ENCODE assay signal across 2 cellular contexts in the genomic region with DNA sequence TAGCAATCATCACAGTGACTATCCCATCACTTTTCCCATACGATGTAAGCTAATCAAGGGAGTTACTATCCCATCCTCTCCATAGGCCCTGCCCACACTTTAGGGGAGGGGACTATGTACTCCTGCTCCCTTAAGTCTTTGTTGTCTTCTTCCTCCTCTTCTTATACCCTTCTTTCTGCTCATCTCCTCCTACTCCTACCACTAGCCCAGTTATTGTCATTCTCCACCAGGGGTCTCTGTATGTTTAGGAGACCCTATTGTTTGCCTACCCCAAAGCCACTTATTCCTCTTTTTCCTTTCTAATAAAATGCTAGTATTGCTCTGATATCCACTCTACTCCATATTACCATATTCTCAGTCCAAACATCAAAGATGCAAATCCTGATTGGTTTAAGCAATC.
TF ChIP-seq lines count a peak whose summit lies in the region.

No MANE protein-coding gene starts in this region.

TF ChIP-seq in SK-N-SH, 30 proteins besides CTCF, POLR2A, EP300 and RAD21 (continued from another document):
- TF ChIP-seq, protein P1, sequence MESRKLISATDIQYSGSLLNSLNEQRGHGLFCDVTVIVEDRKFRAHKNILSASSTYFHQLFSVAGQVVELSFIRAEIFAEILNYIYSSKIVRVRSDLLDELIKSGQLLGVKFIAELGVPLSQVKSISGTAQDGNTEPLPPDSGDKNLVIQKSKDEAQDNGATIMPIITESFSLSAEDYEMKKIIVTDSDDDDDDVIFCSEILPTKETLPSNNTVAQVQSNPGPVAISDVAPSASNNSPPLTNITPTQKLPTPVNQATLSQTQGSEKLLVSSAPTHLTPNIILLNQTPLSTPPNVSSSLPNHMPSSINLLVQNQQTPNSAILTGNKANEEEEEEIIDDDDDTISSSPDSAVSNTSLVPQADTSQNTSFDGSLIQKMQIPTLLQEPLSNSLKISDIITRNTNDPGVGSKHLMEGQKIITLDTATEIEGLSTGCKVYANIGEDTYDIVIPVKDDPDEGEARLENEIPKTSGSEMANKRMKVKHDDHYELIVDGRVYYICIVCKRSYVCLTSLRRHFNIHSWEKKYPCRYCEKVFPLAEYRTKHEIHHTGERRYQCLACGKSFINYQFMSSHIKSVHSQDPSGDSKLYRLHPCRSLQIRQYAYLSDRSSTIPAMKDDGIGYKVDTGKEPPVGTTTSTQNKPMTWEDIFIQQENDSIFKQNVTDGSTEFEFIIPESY (IDR thresholded peaks at IDR 0.05; ENCODE audit: borderline replicate concordance, low read depth): no peak
- TF ChIP-seq ELF1 (IDR thresholded peaks at IDR 0.05) (no peak), SIN3A (IDR thresholded peaks at IDR 0.05; ENCODE audit: borderline replicate concordance, low read depth, low read length) (no peak), MEF2A (IDR thresholded peaks at IDR 0.05; ENCODE audit: borderline replicate concordance, low read depth) (no peak), RXRA (IDR thresholded peaks at IDR 0.05; ENCODE audit: borderline replicate concordance, low read depth) (no peak), JUND (IDR thresholded peaks at IDR 0.05) (no peak), REST (IDR thresholded peaks at IDR 0.05; ENCODE audit: low read depth, low read length) (no peak), SMC3 (IDR thresholded peaks at IDR 0.05; ENCODE audit: low read depth, low read length) (no peak), NRF1 (IDR thresholded peaks at IDR 0.05; ENCODE audit: low read depth, low read length) (no peak), GATA2 (CRISPR knock-in tag; IDR thresholded peaks at IDR 0.05) (no peak), TCF12 (IDR thresholded peaks at IDR 0.05) (no peak), USF1 (IDR thresholded peaks at IDR 0.05; ENCODE audit: borderline replicate concordance, low read depth) (no peak), YY1 (IDR thresholded peaks at IDR 0.05; ENCODE audit: low read depth) (no peak), PBX3 (IDR thresholded peaks at IDR 0.05) (no peak), USF2 (IDR thresholded peaks at IDR 0.05; ENCODE audit: borderline replicate concordance, low read depth, low read length) (no peak), TEAD4 (IDR thresholded peaks at IDR 0.05; ENCODE audit: borderline replicate concordance, insufficient read depth) (no peak)
- TF ChIP-seq, protein P2, sequence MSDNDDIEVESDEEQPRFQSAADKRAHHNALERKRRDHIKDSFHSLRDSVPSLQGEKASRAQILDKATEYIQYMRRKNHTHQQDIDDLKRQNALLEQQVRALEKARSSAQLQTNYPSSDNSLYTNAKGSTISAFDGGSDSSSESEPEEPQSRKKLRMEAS (IDR thresholded peaks at IDR 0.05; ENCODE audit: low read depth): no peak

TF ChIP-seq in SK-N-SH treated with all-trans-retinoic acid at 6 μM for 48 hours, 23 proteins besides CTCF, POLR2A, EP300 and RAD21 (continued from another document):
- TF ChIP-seq PPARA (CRISPR knock-in tag; IDR thresholded peaks at IDR 0.05; ENCODE audit: borderline replicate concordance) (no peak), ISL1 (CRISPR knock-in tag; IDR thresholded peaks at IDR 0.05) (no peak), TSHZ2 (CRISPR knock-in tag; IDR thresholded peaks at IDR 0.05) (no peak), GLIS3 (CRISPR knock-in tag; IDR thresholded peaks at IDR 0.05) (no peak), ZNF8 (CRISPR knock-in tag; IDR thresholded peaks at IDR 0.05) (no peak), ZC3H10 (CRISPR knock-in tag; IDR thresholded peaks at IDR 0.05) (no peak), TCF4 (CRISPR knock-in tag; IDR thresholded peaks at IDR 0.05; ENCODE audit: borderline replicate concordance) (no peak), SNAI2 (CRISPR knock-in tag; IDR thresholded peaks at IDR 0.05) (no peak), ZNF70 (CRISPR knock-in tag; IDR thresholded peaks at IDR 0.05) (no peak)
- TF ChIP-seq, protein P3, sequence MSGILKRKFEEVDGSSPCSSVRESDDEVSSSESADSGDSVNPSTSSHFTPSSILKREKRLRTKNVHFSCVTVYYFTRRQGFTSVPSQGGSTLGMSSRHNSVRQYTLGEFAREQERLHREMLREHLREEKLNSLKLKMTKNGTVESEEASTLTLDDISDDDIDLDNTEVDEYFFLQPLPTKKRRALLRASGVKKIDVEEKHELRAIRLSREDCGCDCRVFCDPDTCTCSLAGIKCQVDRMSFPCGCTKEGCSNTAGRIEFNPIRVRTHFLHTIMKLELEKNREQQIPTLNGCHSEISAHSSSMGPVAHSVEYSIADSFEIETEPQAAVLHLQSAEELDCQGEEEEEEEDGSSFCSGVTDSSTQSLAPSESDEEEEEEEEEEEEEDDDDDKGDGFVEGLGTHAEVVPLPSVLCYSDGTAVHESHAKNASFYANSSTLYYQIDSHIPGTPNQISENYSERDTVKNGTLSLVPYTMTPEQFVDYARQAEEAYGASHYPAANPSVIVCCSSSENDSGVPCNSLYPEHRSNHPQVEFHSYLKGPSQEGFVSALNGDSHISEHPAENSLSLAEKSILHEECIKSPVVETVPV (CRISPR knock-in tag; IDR thresholded peaks at IDR 0.05): no peak
- TF ChIP-seq, protein P4, sequence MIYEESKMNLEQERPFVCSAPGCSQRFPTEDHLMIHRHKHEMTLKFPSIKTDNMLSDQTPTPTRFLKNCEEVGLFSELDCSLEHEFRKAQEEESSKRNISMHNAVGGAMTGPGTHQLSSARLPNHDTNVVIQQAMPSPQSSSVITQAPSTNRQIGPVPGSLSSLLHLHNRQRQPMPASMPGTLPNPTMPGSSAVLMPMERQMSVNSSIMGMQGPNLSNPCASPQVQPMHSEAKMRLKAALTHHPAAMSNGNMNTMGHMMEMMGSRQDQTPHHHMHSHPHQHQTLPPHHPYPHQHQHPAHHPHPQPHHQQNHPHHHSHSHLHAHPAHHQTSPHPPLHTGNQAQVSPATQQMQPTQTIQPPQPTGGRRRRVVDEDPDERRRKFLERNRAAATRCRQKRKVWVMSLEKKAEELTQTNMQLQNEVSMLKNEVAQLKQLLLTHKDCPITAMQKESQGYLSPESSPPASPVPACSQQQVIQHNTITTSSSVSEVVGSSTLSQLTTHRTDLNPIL (CRISPR knock-in tag; IDR thresholded peaks at IDR 0.05; ENCODE audit: low read depth): no peak
- TF ChIP-seq, protein P5, sequence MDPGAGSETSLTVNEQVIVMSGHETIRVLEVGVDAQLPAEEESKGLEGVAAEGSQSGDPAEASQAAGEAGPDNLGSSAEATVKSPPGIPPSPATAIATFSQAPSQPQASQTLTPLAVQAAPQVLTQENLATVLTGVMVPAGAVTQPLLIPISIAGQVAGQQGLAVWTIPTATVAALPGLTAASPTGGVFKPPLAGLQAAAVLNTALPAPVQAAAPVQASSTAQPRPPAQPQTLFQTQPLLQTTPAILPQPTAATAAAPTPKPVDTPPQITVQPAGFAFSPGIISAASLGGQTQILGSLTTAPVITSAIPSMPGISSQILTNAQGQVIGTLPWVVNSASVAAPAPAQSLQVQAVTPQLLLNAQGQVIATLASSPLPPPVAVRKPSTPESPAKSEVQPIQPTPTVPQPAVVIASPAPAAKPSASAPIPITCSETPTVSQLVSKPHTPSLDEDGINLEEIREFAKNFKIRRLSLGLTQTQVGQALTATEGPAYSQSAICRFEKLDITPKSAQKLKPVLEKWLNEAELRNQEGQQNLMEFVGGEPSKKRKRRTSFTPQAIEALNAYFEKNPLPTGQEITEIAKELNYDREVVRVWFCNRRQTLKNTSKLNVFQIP (CRISPR knock-in tag; IDR thresholded peaks at IDR 0.05; ENCODE audit: borderline replicate concordance, low read depth): no peak
